Comparison of ENCODE assay signal across 2 cellular contexts in the genomic region with DNA sequence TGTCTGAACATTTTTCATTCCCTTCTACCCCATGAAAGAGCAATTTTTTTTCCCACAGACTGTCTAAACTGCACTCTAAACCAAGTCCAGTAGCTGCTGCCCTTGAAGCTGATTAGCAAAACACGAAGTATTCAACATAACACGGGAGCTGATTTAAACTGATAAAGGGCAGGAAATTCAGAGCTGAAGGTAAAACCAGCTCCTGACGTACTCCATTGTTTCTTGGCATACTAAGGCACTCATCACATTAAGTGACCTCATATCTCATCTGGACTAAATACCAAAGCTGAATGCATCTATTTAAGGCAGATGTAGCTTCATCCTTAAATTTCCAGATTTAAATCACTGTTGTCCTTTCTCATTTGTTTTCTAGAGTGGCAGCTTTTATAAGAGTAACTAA.
TF ChIP-seq lines count a peak whose summit lies in the region.

No MANE protein-coding gene starts in this region.

TF ChIP-seq in IMR-90, 13 proteins besides CTCF, POLR2A, EP300 and RAD21:
- TF ChIP-seq CEBPB (IDR thresholded peaks at IDR 0.05; ENCODE audit: low read depth, low read length) = no peak
- no peak for TF ChIP-seq MAFK (IDR thresholded peaks at IDR 0.05; ENCODE audit: low read depth, low read length)
- TF ChIP-seq, protein P1, sequence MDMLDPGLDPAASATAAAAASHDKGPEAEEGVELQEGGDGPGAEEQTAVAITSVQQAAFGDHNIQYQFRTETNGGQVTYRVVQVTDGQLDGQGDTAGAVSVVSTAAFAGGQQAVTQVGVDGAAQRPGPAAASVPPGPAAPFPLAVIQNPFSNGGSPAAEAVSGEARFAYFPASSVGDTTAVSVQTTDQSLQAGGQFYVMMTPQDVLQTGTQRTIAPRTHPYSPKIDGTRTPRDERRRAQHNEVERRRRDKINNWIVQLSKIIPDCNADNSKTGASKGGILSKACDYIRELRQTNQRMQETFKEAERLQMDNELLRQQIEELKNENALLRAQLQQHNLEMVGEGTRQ (IDR thresholded peaks at IDR 0.05; ENCODE audit: low read depth, low read length) = no peak
- TF ChIP-seq BHLHE40 (IDR thresholded peaks at IDR 0.05; ENCODE audit: low read depth, low read length) = no peak
- no peak for TF ChIP-seq RFX5 (IDR thresholded peaks at IDR 0.05; ENCODE audit: low read depth, low read length)
- no peak for TF ChIP-seq NFE2L2 (IDR thresholded peaks at IDR 0.05; ENCODE audit: low read depth, low read length)
- no peak for TF ChIP-seq MAZ (IDR thresholded peaks at IDR 0.05; ENCODE audit: borderline replicate concordance, low read depth, low read length)
- no peak for TF ChIP-seq FOS (IDR thresholded peaks at IDR 0.05; ENCODE audit: low read depth, low read length)
- TF ChIP-seq, protein P2, sequence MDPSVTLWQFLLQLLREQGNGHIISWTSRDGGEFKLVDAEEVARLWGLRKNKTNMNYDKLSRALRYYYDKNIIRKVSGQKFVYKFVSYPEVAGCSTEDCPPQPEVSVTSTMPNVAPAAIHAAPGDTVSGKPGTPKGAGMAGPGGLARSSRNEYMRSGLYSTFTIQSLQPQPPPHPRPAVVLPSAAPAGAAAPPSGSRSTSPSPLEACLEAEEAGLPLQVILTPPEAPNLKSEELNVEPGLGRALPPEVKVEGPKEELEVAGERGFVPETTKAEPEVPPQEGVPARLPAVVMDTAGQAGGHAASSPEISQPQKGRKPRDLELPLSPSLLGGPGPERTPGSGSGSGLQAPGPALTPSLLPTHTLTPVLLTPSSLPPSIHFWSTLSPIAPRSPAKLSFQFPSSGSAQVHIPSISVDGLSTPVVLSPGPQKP (IDR thresholded peaks at IDR 0.05; ENCODE audit: borderline replicate concordance, low read depth, low read length) = no peak
- TF ChIP-seq CHD1 (IDR thresholded peaks at IDR 0.05; ENCODE audit: low read depth, low read length) = no peak
- no peak for TF ChIP-seq RCOR1 (IDR thresholded peaks at IDR 0.05; ENCODE audit: insufficient replicate concordance, low read length)
- no peak for TF ChIP-seq MXI1 (IDR thresholded peaks at IDR 0.05; ENCODE audit: borderline replicate concordance, low read depth, low read length)
- no peak for TF ChIP-seq SMC3 (IDR thresholded peaks at IDR 0.05; ENCODE audit: low read depth, low read length)

TF ChIP-seq in WTC11, 78 proteins besides CTCF, POLR2A, EP300 and RAD21:
- TF ChIP-seq JUN (CRISPR knock-in tag; IDR thresholded peaks at IDR 0.05) (no peak), NFYB (CRISPR knock-in tag; conservative IDR thresholded peaks at IDR 0.05; ENCODE audit: low read depth) (no peak), ZNF317 (CRISPR knock-in tag; IDR thresholded peaks at IDR 0.05; ENCODE audit: borderline replicate concordance, low read depth) (no peak), ZNF138 (CRISPR knock-in tag; conservative IDR thresholded peaks at IDR 0.05) (no peak)
- TF ChIP-seq, protein P3, sequence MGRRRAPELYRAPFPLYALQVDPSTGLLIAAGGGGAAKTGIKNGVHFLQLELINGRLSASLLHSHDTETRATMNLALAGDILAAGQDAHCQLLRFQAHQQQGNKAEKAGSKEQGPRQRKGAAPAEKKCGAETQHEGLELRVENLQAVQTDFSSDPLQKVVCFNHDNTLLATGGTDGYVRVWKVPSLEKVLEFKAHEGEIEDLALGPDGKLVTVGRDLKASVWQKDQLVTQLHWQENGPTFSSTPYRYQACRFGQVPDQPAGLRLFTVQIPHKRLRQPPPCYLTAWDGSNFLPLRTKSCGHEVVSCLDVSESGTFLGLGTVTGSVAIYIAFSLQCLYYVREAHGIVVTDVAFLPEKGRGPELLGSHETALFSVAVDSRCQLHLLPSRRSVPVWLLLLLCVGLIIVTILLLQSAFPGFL (CRISPR knock-in tag; IDR thresholded peaks at IDR 0.05; ENCODE audit: borderline replicate concordance) = no peak
- TF ChIP-seq, protein P4, sequence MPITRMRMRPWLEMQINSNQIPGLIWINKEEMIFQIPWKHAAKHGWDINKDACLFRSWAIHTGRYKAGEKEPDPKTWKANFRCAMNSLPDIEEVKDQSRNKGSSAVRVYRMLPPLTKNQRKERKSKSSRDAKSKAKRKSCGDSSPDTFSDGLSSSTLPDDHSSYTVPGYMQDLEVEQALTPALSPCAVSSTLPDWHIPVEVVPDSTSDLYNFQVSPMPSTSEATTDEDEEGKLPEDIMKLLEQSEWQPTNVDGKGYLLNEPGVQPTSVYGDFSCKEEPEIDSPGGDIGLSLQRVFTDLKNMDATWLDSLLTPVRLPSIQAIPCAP (CRISPR knock-in tag; IDR thresholded peaks at IDR 0.05) = no peak
- TF ChIP-seq, protein P5, sequence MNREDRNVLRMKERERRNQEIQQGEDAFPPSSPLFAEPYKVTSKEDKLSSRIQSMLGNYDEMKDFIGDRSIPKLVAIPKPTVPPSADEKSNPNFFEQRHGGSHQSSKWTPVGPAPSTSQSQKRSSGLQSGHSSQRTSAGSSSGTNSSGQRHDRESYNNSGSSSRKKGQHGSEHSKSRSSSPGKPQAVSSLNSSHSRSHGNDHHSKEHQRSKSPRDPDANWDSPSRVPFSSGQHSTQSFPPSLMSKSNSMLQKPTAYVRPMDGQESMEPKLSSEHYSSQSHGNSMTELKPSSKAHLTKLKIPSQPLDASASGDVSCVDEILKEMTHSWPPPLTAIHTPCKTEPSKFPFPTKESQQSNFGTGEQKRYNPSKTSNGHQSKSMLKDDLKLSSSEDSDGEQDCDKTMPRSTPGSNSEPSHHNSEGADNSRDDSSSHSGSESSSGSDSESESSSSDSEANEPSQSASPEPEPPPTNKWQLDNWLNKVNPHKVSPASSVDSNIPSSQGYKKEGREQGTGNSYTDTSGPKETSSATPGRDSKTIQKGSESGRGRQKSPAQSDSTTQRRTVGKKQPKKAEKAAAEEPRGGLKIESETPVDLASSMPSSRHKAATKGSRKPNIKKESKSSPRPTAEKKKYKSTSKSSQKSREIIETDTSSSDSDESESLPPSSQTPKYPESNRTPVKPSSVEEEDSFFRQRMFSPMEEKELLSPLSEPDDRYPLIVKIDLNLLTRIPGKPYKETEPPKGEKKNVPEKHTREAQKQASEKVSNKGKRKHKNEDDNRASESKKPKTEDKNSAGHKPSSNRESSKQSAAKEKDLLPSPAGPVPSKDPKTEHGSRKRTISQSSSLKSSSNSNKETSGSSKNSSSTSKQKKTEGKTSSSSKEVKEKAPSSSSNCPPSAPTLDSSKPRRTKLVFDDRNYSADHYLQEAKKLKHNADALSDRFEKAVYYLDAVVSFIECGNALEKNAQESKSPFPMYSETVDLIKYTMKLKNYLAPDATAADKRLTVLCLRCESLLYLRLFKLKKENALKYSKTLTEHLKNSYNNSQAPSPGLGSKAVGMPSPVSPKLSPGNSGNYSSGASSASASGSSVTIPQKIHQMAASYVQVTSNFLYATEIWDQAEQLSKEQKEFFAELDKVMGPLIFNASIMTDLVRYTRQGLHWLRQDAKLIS (CRISPR knock-in tag; IDR thresholded peaks at IDR 0.05; ENCODE audit: borderline replicate concordance) = no peak
